Comparison of ENCODE assay signal across 8 cellular contexts in genomic region chr6:46652232-46652602, GRCh38. TPM values are rescaled to one million over a fixed set of nuclear protein-coding genes. Genes with fewer than 3 reads are reported as not detected.
DNase-seq lines count a peak whose midpoint lies in the region; ATAC-seq and TF ChIP-seq lines count a peak whose summit lies in the region.

No MANE protein-coding gene starts in this region.

- no peaks in the 10 kb centered on the region; the same call in 1 of the 2 replicates for H3K79me2 ChIP-seq in GM23338 (replicated peaks; ENCODE audit: insufficient read depth)

- peaks cover 12% of the 10 kb centered on the region for H3K27me3 ChIP-seq in GM23338 (ENCODE audit: insufficient read depth)
- H3K27me3 ChIP-seq in gastrocnemius medialis: no peaks in the 10 kb centered on the region

- H3K4me3 ChIP-seq in GM23338 (peak overlapping the region; percentile 64), foreskin fibroblast (ENCODE audit: low read depth in 1 of 2, low read length in 2 of 2) (peak overlapping the region; percentile 89 to 96), gastrocnemius medialis (peak overlapping the region; percentile 77 to 97 (median 88))

- ATAC-seq in GM23338 (peak; percentile 2; the same call in 1 of the 3 replicates), gastrocnemius medialis (no peak), HG02678 (IDR thresholded peaks at IDR 0.05; ENCODE audit: unreplicated experiment) (no peak), GM18870 (IDR thresholded peaks at IDR 0.05; ENCODE audit: unreplicated experiment) (no peak)

- H3K9me2 ChIP-seq in GM23338 (ENCODE audit: insufficient read depth): no peaks in the 10 kb centered on the region

- peak overlapping the region; percentile 83 for H3K4me3 Mint-ChIP-seq in GM23338

- peak overlapping the region; percentile 52 for H3K27ac Mint-ChIP-seq in GM23338

- peaks cover 17% of the 10 kb centered on the region for H3K27me3 Mint-ChIP-seq in GM23338 (ENCODE audit: insufficient read depth, low read depth, poor library complexity)

- H3K9me3 Mint-ChIP-seq in GM23338: no peaks in the 10 kb centered on the region; the same call in 2 of the 3 replicates

- intact Hi-C loops in gastrocnemius medialis (cut with DNase I; ENCODE audit: low total_unique reads): loop anchor here (5.0 to 10.0 kb wide), 2 partner anchors 215 to 557 kb away; no protein-coding TSS in a partner anchor

- no peaks in the 10 kb centered on the region for H3K9me3 ChIP-seq in gastrocnemius medialis

- TF ChIP-seq POLR2A in gastrocnemius medialis (IDR thresholded peaks at IDR 0.05): no peak

- peak overlapping the region; percentile 92 for H2AFZ ChIP-seq in GM23338

- H3K4me2 ChIP-seq in GM23338: peak overlapping the region; percentile 77

- peak; percentile 9 for DNase-seq in GM23338 (ENCODE audit: low spot score)
- DNase-seq in foreskin fibroblast: no peak
- DNase-seq in gastrocnemius medialis: no peak
- no peak for DNase-seq in GM20000 (ENCODE audit: low spot score)
- no peak for DNase-seq in COLO829 (ENCODE audit: low spot score)

- in situ Hi-C loops in gastrocnemius medialis (cut with MboI; ENCODE audit: low sequenced_read_pairs in 4 of 4): no loop called here

- H3K4me1 ChIP-seq in GM23338 (ENCODE audit: insufficient read depth) (peaks cover 13% of the 10 kb centered on the region), gastrocnemius medialis (peaks cover 25% of the 10 kb centered on the region in 2 donors)

- H3K36me3 ChIP-seq in GM23338 (ENCODE audit: insufficient read depth): no peaks in the 10 kb centered on the region
- H3K36me3 ChIP-seq in gastrocnemius medialis: peaks cover 0 to 6% of the 10 kb centered on the region in 2 donors

- H3K4me1 Mint-ChIP-seq in GM23338: peaks cover 11% of the 10 kb centered on the region; the same call in 2 of the 3 replicates

- H3K27ac ChIP-seq in GM23338 (ENCODE audit: low read depth) (no peak overlapping the region), VCaP (peak overlapping the region; percentile 75), gastrocnemius medialis (peak overlapping the region; percentile 87 to 97 (median 93))

- no peaks in the 10 kb centered on the region; the same call in 1 of the 2 replicates for H4K20me1 ChIP-seq in GM23338 (replicated peaks; ENCODE audit: insufficient read depth)

- H3K36me3 Mint-ChIP-seq in GM23338 (ENCODE audit: low read depth): peaks cover 4% of the 10 kb centered on the region; the same call in 1 of the 3 replicates

- no peaks in the 10 kb centered on the region for H3F3A ChIP-seq in GM23338 (replicated peaks; ENCODE audit: low read depth)

- TF ChIP-seq CTCF in GM23338 (conservative IDR thresholded peaks at IDR 0.05; ENCODE audit: low read depth in 2 of 2): no peak
- TF ChIP-seq CTCF in VCaP (conservative IDR thresholded peaks at IDR 0.05): no peak
- TF ChIP-seq CTCF in foreskin fibroblast (IDR thresholded peaks at IDR 0.05; ENCODE audit: low read depth, low read length): no peak
- TF ChIP-seq CTCF in gastrocnemius medialis (IDR thresholded peaks at IDR 0.05 in 4 of 5, conservative IDR thresholded peaks at IDR 0.05 in 1 of 5): no peak
- TF ChIP-seq CTCF in GM20000 (IDR thresholded peaks at IDR 0.05; ENCODE audit: extremely low read depth, missing control alignments): no peak

TF ChIP-seq in GM23338, 12 proteins besides CTCF, POLR2A, EP300 and RAD21 (continues in another document):
- TF ChIP-seq ZNF462 (CRISPR knock-in tag; IDR thresholded peaks at IDR 0.05) (no peak), POLR2AphosphoS5 (IDR thresholded peaks at IDR 0.05; ENCODE audit: low read depth) (no peak), NANOG (IDR thresholded peaks at IDR 0.05; ENCODE audit: borderline replicate concordance) (no peak), EZH2phosphoT487 (IDR thresholded peaks at IDR 0.05; ENCODE audit: unreplicated experiment) (no peak), JUNB (IDR thresholded peaks at IDR 0.05; ENCODE audit: unreplicated experiment) (no peak), CREB1 (CRISPR knock-in tag; IDR thresholded peaks at IDR 0.05; ENCODE audit: low read depth) (no peak), STAT1 (IDR thresholded peaks at IDR 0.05; ENCODE audit: unreplicated experiment) (no peak), ZNF114 (CRISPR knock-in tag; IDR thresholded peaks at IDR 0.05) (no peak), ETS1 (IDR thresholded peaks at IDR 0.05) (no peak), ZNF331 (CRISPR knock-in tag; IDR thresholded peaks at IDR 0.05; ENCODE audit: low read depth) (no peak), EZH2 (IDR thresholded peaks at IDR 0.05; ENCODE audit: low read depth, unreplicated experiment) (no peak)

RNA-seq across cellular contexts. Expression of gene CYP39A1, which starts 0.4 kb away (rescaled TPM):
- 1.8 and 3.5 TPM in 2 replicates for total RNA-seq in GM23338 (2014; rRNA removed; shearing (Covaris generic))
- polyA plus RNA-seq in GM23338 (2016; fragmentation: Nextera tagmentation; extraction: Ambion mirVana): 1.5 and 2.2 TPM in 2 replicates
- 1 to 10 TPM in 2 of 4 donors, under 1 TPM in 2; 0.24 to 3.8 (median 1.0) TPM for total RNA-seq in gastrocnemius medialis

RNA-seq across cellular contexts. Expression of gene SLC25A27, which starts 0.6 kb away (rescaled TPM):
- 11.8 and 16.2 TPM in 2 replicates for total RNA-seq in GM23338 (2014; rRNA removed; shearing (Covaris generic))
- polyA plus RNA-seq in GM23338 (2016; fragmentation: Nextera tagmentation; extraction: Ambion mirVana): 6.0 and 8.5 TPM in 2 replicates
- 10 to 100 TPM in 1 of 4 donors, 1 to 10 TPM in 2, under 1 TPM in 1; 0.56 to 24.2 (median 6.5) TPM for total RNA-seq in gastrocnemius medialis

RNA-seq across cellular contexts. Expression of gene TDRD6, which starts 35.5 kb away (rescaled TPM):
- 0.14 TPM in 1 of 2 replicates, not detected in the other for total RNA-seq in GM23338 (2014; rRNA removed; shearing (Covaris generic))
- 0.10 and 0.24 TPM in 2 replicates for polyA plus RNA-seq in GM23338 (2016; fragmentation: Nextera tagmentation; extraction: Ambion mirVana)
- 1 to 10 TPM in 1 of 4 donors, under 1 TPM in 3; 0.03 to 1.7 (median 0.07) TPM for total RNA-seq in gastrocnemius medialis
